ENCODE assay signal across 19 cellular contexts in genomic region chr20:47227576-47227975, GRCh38.
"Had no signal": no experiment of that assay in that cellular context is flagged by ENCODE, and none has a peak within 500 bp of the region (broad histone marks: within the 10 kb centered on the region; RNA-seq: fewer than 3 reads in every experiment).

No MANE protein-coding gene starts in this region.

- H3K9me2 ChIP-seq: SK-N-SH had no signal

- DNase-seq: KBM-7, MV-4-11, NCI-H1048, NCI-H1105, NCI-H1417, NCI-H146, NCI-H1694 treated with DMSO at 0.1 percent for 48 hours, NCI-H1930, NCI-H2081 treated with DMSO at 0.1 percent for 48 hours, NCI-H2171, NCI-H226, NCI-H446, NCI-H510A, NCI-H524 treated with DMSO at 0.1 percent for 48 hours, NCI-H69, NCI-H774, RPMI8226, SHP77, SK-N-SH had no signal

- H3K4me2 ChIP-seq: SK-N-SH had no signal
